In genomic region chr11:820655-821512, GRCh38 we compare ENCODE assay signal across 8 cellular contexts. TPM values are rescaled to one million over a fixed set of nuclear protein-coding genes. Genes with fewer than 3 reads are reported as not detected.
A peak's percentile ranks its signal among the peaks of the same experiment; 100 is the strongest.
DNase-seq lines count a peak whose midpoint lies in the region; ATAC-seq and TF ChIP-seq lines count a peak whose summit lies in the region.

No MANE protein-coding gene starts in this region.

- ATAC-seq in HG02840 (IDR thresholded peaks at IDR 0.05; ENCODE audit: low FRiP score, unreplicated experiment) (no peak), GM19455 (IDR thresholded peaks at IDR 0.05; ENCODE audit: unreplicated experiment) (no peak)

- DNase-seq in A172 (ENCODE audit: low spot score) (peak; percentile 95), HT-29 (ENCODE audit: low spot score) (peak; percentile 93), spleen (peak; percentile 88), NCI-H345 treated with DMSO at 0.1 percent for 48 hours (lab: John Stamatoyannopoulos, UW; ENCODE audit: unreplicated experiment) (no peak)

- H3K4me3 ChIP-seq in iPS-18a (ENCODE audit: low read length) (peak overlapping the region; percentile 62), spleen (peak overlapping the region; percentile 58 to 97 (median 84))

- H3K27ac ChIP-seq in angular gyrus (ENCODE audit: low read depth, low read length) (peak overlapping the region; percentile 34), iPS-18a (ENCODE audit: low read length) (no peak overlapping the region), spleen (peak overlapping the region; percentile 35 to 100 (median 98))

- H3K36me3 ChIP-seq in iPS-18a (ENCODE audit: control insufficient read depth, low read depth, low read length) = no peaks in the 10 kb centered on the region
- peaks cover 0 to 48% (median 34%) of the 10 kb centered on the region in 6 donors for H3K36me3 ChIP-seq in spleen

- H3K9me3 ChIP-seq in iPS-18a (ENCODE audit: control insufficient read depth, low read depth, low read length) (no peaks in the 10 kb centered on the region), spleen (no peaks in the 10 kb centered on the region)

- H3K4me1 ChIP-seq in iPS-18a (ENCODE audit: control insufficient read depth, low read depth, low read length) (peaks cover 8% of the 10 kb centered on the region), spleen (peaks cover 16 to 69% (median 48%) of the 10 kb centered on the region in 6 donors)

- TF ChIP-seq POLR2A in spleen (IDR thresholded peaks at IDR 0.05) = no peak

- H3K9ac ChIP-seq in iPS-18a (ENCODE audit: low read length) = peak overlapping the region; percentile 39

- TF ChIP-seq CTCF in spleen (IDR thresholded peaks at IDR 0.05 in 8 of 11, conservative IDR thresholded peaks at IDR 0.05 in 3 of 11) = no peak

- WGBS in spleen, 5 donors = 45 to 67% (median 55%) methylated on average over 9 to 11 of the region's 11 CpGs

- intact Hi-C loops in spleen (cut with DNase I; ENCODE audit: low total_unique reads) = no loop called here

- H3K27me3 ChIP-seq in iPS-18a (ENCODE audit: control insufficient read depth, insufficient read depth, low read length) (peaks cover 14% of the 10 kb centered on the region), spleen (replicated peaks in 1 of 7) (no peaks in the 10 kb centered on the region)

RNA-seq across cellular contexts. Expression of gene PNPLA2, which starts 2.2 kb away (rescaled TPM):
- 17.0 and 33.8 TPM in 2 replicates for total RNA-seq in A172 (2014; rRNA removed; shearing (Covaris generic))
- 174 and 202 TPM in 2 replicates for total RNA-seq in HT-29 (2014; rRNA removed; shearing (Covaris generic))
- 100 to 1,000 TPM in 5 of 7 donors, 10 to 100 TPM in 2; 65.8 to 131 (median 113) TPM for total RNA-seq in spleen
- 100 to 1,000 TPM in 1 of 3 donors, 10 to 100 TPM in 2; 46.3 to 103 (median 75.0) TPM for polyA plus RNA-seq in spleen

RNA-seq across cellular contexts. Expression of gene CRACR2B, which starts 6.8 kb away (rescaled TPM):
- total RNA-seq in A172 (2014; rRNA removed; shearing (Covaris generic)) = not detected in 2 replicates
- 204 and 225 TPM in 2 replicates for total RNA-seq in HT-29 (2014; rRNA removed; shearing (Covaris generic))
- total RNA-seq in spleen = 10 to 100 TPM; 10.2 to 28.0 (median 15.3) TPM
- polyA plus RNA-seq in spleen = 10 to 100 TPM in 2 of 3 donors, 1 to 10 TPM in 1; 6.1 to 34.1 (median 12.6) TPM

RNA-seq across cellular contexts. Expression of gene RPLP2, which starts 11.1 kb away (rescaled TPM):
- 399 and 585 TPM in 2 replicates for total RNA-seq in A172 (2014; rRNA removed; shearing (Covaris generic))
- total RNA-seq in HT-29 (2014; rRNA removed; shearing (Covaris generic)) = 1,913 and 1,915 TPM in 2 replicates
- 1,000 to 10,000 TPM in 4 of 7 donors, 100 to 1,000 TPM in 3; 514 to 2,829 (median 2,309) TPM for total RNA-seq in spleen
- 1,000 to 10,000 TPM; 3,174 to 3,944 (median 3,784) TPM for polyA plus RNA-seq in spleen

RNA-seq across cellular contexts. Expression of gene CD151, which starts 11.9 kb away (rescaled TPM):
- 892 and 998 TPM in 2 replicates for total RNA-seq in A172 (2014; rRNA removed; shearing (Covaris generic))
- total RNA-seq in HT-29 (2014; rRNA removed; shearing (Covaris generic)) = 916 and 940 TPM in 2 replicates
- 100 to 1,000 TPM in 3 of 7 donors, 10 to 100 TPM in 4; 69.7 to 142 (median 80.1) TPM for total RNA-seq in spleen
- 100 to 1,000 TPM in 1 of 3 donors, 10 to 100 TPM in 2; 38.0 to 111 (median 82.8) TPM for polyA plus RNA-seq in spleen

RNA-seq across cellular contexts. Expression of gene PIDD1, which starts 15.9 kb away (rescaled TPM):
- 5.7 and 6.0 TPM in 2 replicates for total RNA-seq in A172 (2014; rRNA removed; shearing (Covaris generic))
- 31.7 and 53.9 TPM in 2 replicates for total RNA-seq in HT-29 (2014; rRNA removed; shearing (Covaris generic))
- 10 to 100 TPM; 18.1 to 26.4 (median 19.3) TPM for total RNA-seq in spleen
- polyA plus RNA-seq in spleen = 10 to 100 TPM; 16.8 to 42.7 (median 32.8) TPM

Comparison
In these comparisons a context has a peak if more than half of its experiments do, and no peak if none do; other contexts are left out.
1. RNA of gene CRACR2B, which starts 6.8 kb away (total RNA-seq): 204 to 225 TPM in HT-29 and 10.2 to 28.0 TPM in spleen; not detected in A172; every median in the first group is over 10 times any median in the second.